34 cellular contexts compared by ENCODE assay signal in genomic region chr3:41593760-41594159, GRCh38.
"Had no signal": no experiment of that assay in that cellular context is flagged by ENCODE, and none has a peak within 500 bp of the region (broad histone marks: within the 10 kb centered on the region; RNA-seq: fewer than 3 reads in every experiment).

No MANE protein-coding gene starts in this region.

- H3K27me3 ChIP-seq: MG63 had no signal

- H3K36me3 ChIP-seq: MG63 had no signal

- DNase-seq: Karpas-422, Kasumi-1, MG63, MM.1S, MV-4-11, NCI-H1048, NCI-H1092, NCI-H1092 treated with DMSO at 0.1 percent for 48 hours, NCI-H1105, NCI-H1105 treated with DMSO at 0.1 percent for 48 hours, NCI-H1417, NCI-H1417 treated with DMSO at 0.1 percent for 48 hours, NCI-H1436, NCI-H1436 treated with DMSO at 0.1 percent for 48 hours, NCI-H146, NCI-H1694, NCI-H1694 treated with DMSO at 0.1 percent for 48 hours, NCI-H187, NCI-H187 treated with DMSO at 0.1 percent for 48 hours, NCI-H1930, NCI-H2029, NCI-H2029 treated with DMSO at 0.1 percent for 48 hours, NCI-H2081, NCI-H2081 treated with DMSO at 0.1 percent for 48 hours, NCI-H2107, NCI-H2171, NCI-H2171 treated with DMSO at 0.1 percent for 48 hours, NCI-H2227 treated with DMSO at 0.1 percent for 48 hours, NCI-H226, NCI-H345, NCI-H446, NCI-H446 treated with DMSO at 0.1 percent for 48 hours, NCI-H510A, NCI-H510A treated with DMSO at 0.1 percent for 48 hours had no signal

- H3K4me3 ChIP-seq: MG63 had no signal
